9 cellular contexts compared by ENCODE assay signal in genomic region chr14:59688224-59689170, GRCh38.
DNase-seq lines count a peak whose midpoint lies in the region; ATAC-seq and TF ChIP-seq lines count a peak whose summit lies in the region.
"Had no signal": no experiment of that assay in that cellular context is flagged by ENCODE, and none has a peak within 500 bp of the region (broad histone marks: within the 10 kb centered on the region; RNA-seq: fewer than 3 reads in every experiment).

No MANE protein-coding gene starts in this region.

- H3K4me1 ChIP-seq in body of pancreas (no peaks in the 10 kb centered on the region), tibial nerve (no peaks in the 10 kb centered on the region)
- H3K4me1 ChIP-seq: BLaER1 treated with 17β-estradiol and CSF1 and Interleukin-3, amounts not matched to agents 10 nM and 100 nM had no signal

- WGBS in body of pancreas, 2 donors, result 69 to 80% methylated on average over 8 of the region's 8 CpGs
- WGBS in tibial nerve, 2 donors, result 73% methylated on average over 8 of the region's 8 CpGs

- TF ChIP-seq POLR2A in body of pancreas (IDR thresholded peaks at IDR 0.05) (no peak), tibial nerve (IDR thresholded peaks at IDR 0.05) (no peak)

- no peaks in the 10 kb centered on the region for H3K27me3 ChIP-seq in body of pancreas
- no peaks in the 10 kb centered on the region for H3K27me3 ChIP-seq in tibial nerve
- H3K27me3 ChIP-seq: BLaER1 treated with 17β-estradiol and CSF1 and Interleukin-3, amounts not matched to agents 10 nM and 100 nM had no signal

- TF ChIP-seq EP300 in tibial nerve (IDR thresholded peaks at IDR 0.05), result no peak

- no peak overlapping the region for H3K27ac ChIP-seq in body of pancreas
- no peak overlapping the region for H3K27ac ChIP-seq in tibial nerve
- H3K27ac ChIP-seq: BLaER1 treated with 17β-estradiol and CSF1 and Interleukin-3, amounts not matched to agents 10 nM and 100 nM had no signal

- H3K36me3 ChIP-seq in body of pancreas (replicated peaks in 1 of 2; ENCODE audit: insufficient read depth in 1 of 2, low read depth in 2 of 2), result no peaks in the 10 kb centered on the region
- peaks cover 0 to 4% (median 0%) of the 10 kb centered on the region in 3 donors for H3K36me3 ChIP-seq in tibial nerve

- H3K4me3 ChIP-seq in body of pancreas (no peak overlapping the region), tibial nerve (no peak overlapping the region)
- H3K4me3 ChIP-seq: BLaER1 treated with 17β-estradiol and CSF1 and Interleukin-3, amounts not matched to agents 10 nM and 100 nM had no signal

- ATAC-seq in GM21367 (IDR thresholded peaks at IDR 0.05; ENCODE audit: unreplicated experiment) (peak; percentile 99), HG03457 (IDR thresholded peaks at IDR 0.05; ENCODE audit: unreplicated experiment) (peak; percentile 83), body of pancreas (no peak), left colon (peak; percentile 96)

- TF ChIP-seq CTCF in body of pancreas (IDR thresholded peaks at IDR 0.05) (peak in 4 of 7 experiments; percentile 27 to 34 (median 28)), tibial nerve (IDR thresholded peaks at IDR 0.05) (peak in 3 of 5 experiments; percentile 37 to 50 (median 44))

- intact Hi-C loops in body of pancreas (cut with DNase I) (no loop called here), left colon (cut with DNase I, micrococcal nuclease) (no loop called here)

- H3K9me3 ChIP-seq in body of pancreas, result no peaks in the 10 kb centered on the region
- peaks cover 0 to 11% (median 0%) of the 10 kb centered on the region in 4 donors for H3K9me3 ChIP-seq in tibial nerve

- DNase-seq in NCI-H2081 (lab: John Stamatoyannopoulos, UW) (peak; percentile 59 to 63), NCI-H2081 treated with DMSO at 0.1 percent for 48 hours (lab: John Stamatoyannopoulos, UW) (no peak), NOMO-1 (lab: John Stamatoyannopoulos, UW; ENCODE audit: unreplicated experiment in 2 of 2) (peak; percentile 17 to 25), body of pancreas (peak in 3 of 4 donors; percentile 22 to 31 (median 31)), left colon (peak; percentile 33 to 50), tibial nerve (ENCODE audit: low spot score in 2 of 2) (peak in 1 of 2 donors; percentile 64)
